In genomic region chr12:54296393-54297121, GRCh38 we compare ENCODE assay signal across 2 cellular contexts.
TF ChIP-seq lines count a peak whose summit lies in the region.

No MANE protein-coding gene starts in this region.

TF ChIP-seq in IMR-90, 13 proteins besides CTCF, POLR2A, EP300 and RAD21:
- no peak for TF ChIP-seq RFX5 (IDR thresholded peaks at IDR 0.05; ENCODE audit: low read depth, low read length)
- no peak for TF ChIP-seq BHLHE40 (IDR thresholded peaks at IDR 0.05; ENCODE audit: low read depth, low read length)
- TF ChIP-seq CEBPB (IDR thresholded peaks at IDR 0.05; ENCODE audit: low read depth, low read length), result no peak
- TF ChIP-seq MAZ (IDR thresholded peaks at IDR 0.05; ENCODE audit: borderline replicate concordance, low read depth, low read length), result no peak
- TF ChIP-seq RCOR1 (IDR thresholded peaks at IDR 0.05; ENCODE audit: insufficient replicate concordance, low read length), result no peak
- TF ChIP-seq MAFK (IDR thresholded peaks at IDR 0.05; ENCODE audit: low read depth, low read length), result no peak
- no peak for TF ChIP-seq SMC3 (IDR thresholded peaks at IDR 0.05; ENCODE audit: low read depth, low read length)
- TF ChIP-seq FOS (IDR thresholded peaks at IDR 0.05; ENCODE audit: low read depth, low read length), result no peak

TF ChIP-seq in K562, 482 proteins besides CTCF, POLR2A, EP300 and RAD21 (continues in another document):
- TF ChIP-seq NCOA4 (IDR thresholded peaks at IDR 0.05; ENCODE audit: partially characterized antibody), result no peak
- no peak for TF ChIP-seq ZNF830 (CRISPR knock-in tag; IDR thresholded peaks at IDR 0.05)
- TF ChIP-seq GTF2A2 (tag; IDR thresholded peaks at IDR 0.05), result no peak
- no peak for TF ChIP-seq ZNF146 (CRISPR knock-in tag; IDR thresholded peaks at IDR 0.05; ENCODE audit: unreplicated experiment)
- no peak for TF ChIP-seq ELF4 (CRISPR knock-in tag; IDR thresholded peaks at IDR 0.05)
- TF ChIP-seq HNRNPL (IDR thresholded peaks at IDR 0.05; ENCODE audit: low read depth, low read length), result no peak
- no peak for TF ChIP-seq MAX (CRISPR knock-in tag; IDR thresholded peaks at IDR 0.05)
- TF ChIP-seq GABPA (tag; conservative IDR thresholded peaks at IDR 0.05; ENCODE audit: low read depth), result no peak
- no peak for TF ChIP-seq SMARCB1 (IDR thresholded peaks at IDR 0.05; ENCODE audit: insufficient read length, low read depth)
- TF ChIP-seq CREB3L1 (IDR thresholded peaks at IDR 0.05; ENCODE audit: borderline replicate concordance, low read depth), result no peak
- TF ChIP-seq KDM5B (IDR thresholded peaks at IDR 0.05; ENCODE audit: insufficient replicate concordance, low read depth, low read length), result no peak
- no peak for TF ChIP-seq SRSF1 (IDR thresholded peaks at IDR 0.05; ENCODE audit: low read depth, low read length)
- no peak for TF ChIP-seq ZNF407 (IDR thresholded peaks at IDR 0.05; ENCODE audit: low read depth)
- TF ChIP-seq NFIX (CRISPR knock-in tag; IDR thresholded peaks at IDR 0.05; ENCODE audit: low read depth), result no peak
- 0 out of 2 replicates have a peak, but pooled peaks have one; percentile 23 for TF ChIP-seq ZEB2 (IDR thresholded peaks at IDR 0.05)
- no peak for TF ChIP-seq SMAD2 (IDR thresholded peaks at IDR 0.05; ENCODE audit: low read depth, low read length)
- TF ChIP-seq ZBTB8A (IDR thresholded peaks at IDR 0.05; ENCODE audit: partially characterized antibody), result no peak
- TF ChIP-seq IRF2 (CRISPR knock-in tag; IDR thresholded peaks at IDR 0.05), result no peak
- TF ChIP-seq FOXJ2 (tag; IDR thresholded peaks at IDR 0.05), result no peak
- TF ChIP-seq HSF4 (CRISPR knock-in tag; IDR thresholded peaks at IDR 0.05; ENCODE audit: borderline replicate concordance), result peak; percentile 17; the same call in 1 of the 2 replicates
- no peak for TF ChIP-seq ESRRB (CRISPR knock-in tag; IDR thresholded peaks at IDR 0.05; ENCODE audit: borderline replicate concordance)
- TF ChIP-seq IRF1 (CRISPR knock-in tag; IDR thresholded peaks at IDR 0.05; ENCODE audit: borderline replicate concordance), result no peak
- TF ChIP-seq ZNF217 (CRISPR knock-in tag; IDR thresholded peaks at IDR 0.05), result no peak
- no peak for TF ChIP-seq ZBTB49 (CRISPR knock-in tag; IDR thresholded peaks at IDR 0.05; ENCODE audit: borderline replicate concordance)
- no peak for TF ChIP-seq CBX2 (IDR thresholded peaks at IDR 0.05; ENCODE audit: insufficient read depth, low read length, poor library complexity, severe bottlenecking)
- no peak for TF ChIP-seq RBM14 (IDR thresholded peaks at IDR 0.05; ENCODE audit: borderline replicate concordance, insufficient read depth, low read depth, low read length)
- TF ChIP-seq ZNF274 (IDR thresholded peaks at IDR 0.05; ENCODE audit: borderline replicate concordance, low read depth, low read length), result no peak
- 0 out of 4 replicates have a peak, but pooled peaks of 1 of the 2 experiments have one; percentile 21 for TF ChIP-seq NRF1 (conservative IDR thresholded peaks at IDR 0.05 in 1 of 2, IDR thresholded peaks at IDR 0.05 in 1 of 2)
- no peak for TF ChIP-seq RBM39 (optimal IDR thresholded peaks at IDR 0.05; ENCODE audit: low read depth, low read length)
- TF ChIP-seq HMG20B (CRISPR knock-in tag; IDR thresholded peaks at IDR 0.05), result no peak
- TF ChIP-seq HDAC1 (IDR thresholded peaks at IDR 0.05), result peak in 1 of 2 experiments; percentile 82; a peak in 2 of 4 replicates
- TF ChIP-seq RBFOX2 (IDR thresholded peaks at IDR 0.05; ENCODE audit: low read depth, low read length), result peak; percentile 42; the same call in 1 of the 2 replicates
- 0 out of 2 replicates have a peak, but pooled peaks have one; percentile 17 for TF ChIP-seq MIER1 (IDR thresholded peaks at IDR 0.05; ENCODE audit: low read depth)
- peak in 1 of 2 experiments; percentile 25; a peak in 1 of 4 replicates for TF ChIP-seq FOXK2 (conservative IDR thresholded peaks at IDR 0.05 in 1 of 2, IDR thresholded peaks at IDR 0.05 in 1 of 2; ENCODE audit: low read depth in 2 of 2)
- 0 out of 4 replicates have a peak, but pooled peaks of 1 of the 2 experiments have one; percentile 15 for TF ChIP-seq ZNF639 (CRISPR knock-in tag; conservative IDR thresholded peaks at IDR 0.05 in 1 of 2, IDR thresholded peaks at IDR 0.05 in 1 of 2)
- no peak for TF ChIP-seq VEZF1 (CRISPR knock-in tag; IDR thresholded peaks at IDR 0.05)
- TF ChIP-seq ZNF583 (CRISPR knock-in tag; IDR thresholded peaks at IDR 0.05), result no peak
- TF ChIP-seq ZC3H8 (IDR thresholded peaks at IDR 0.05), result no peak
